In the genomic region with DNA sequence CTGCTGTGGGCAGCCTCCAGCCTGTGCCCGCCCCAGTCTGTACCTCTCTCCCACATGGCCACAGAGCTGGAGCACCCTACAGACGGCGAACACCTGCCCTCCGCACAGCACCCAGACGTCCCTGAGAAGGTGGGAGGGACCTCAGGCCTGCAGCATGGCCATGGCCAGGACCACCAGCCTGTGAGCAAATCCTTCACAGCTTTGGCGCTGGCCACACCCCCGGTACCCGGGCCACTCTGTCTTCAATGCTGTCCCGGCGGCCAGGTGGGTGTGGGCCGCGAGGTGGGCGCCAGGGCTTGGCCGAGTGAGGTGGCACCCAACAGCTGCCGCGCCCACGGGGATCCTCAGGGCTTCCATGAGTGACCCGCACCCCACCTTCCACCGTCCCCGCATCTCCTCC, we compare ENCODE assay signal across 14 cellular contexts. TPM values are rescaled to one million over a fixed set of nuclear protein-coding genes. Genes with fewer than 3 reads are reported as not detected.
DNase-seq lines count a peak whose midpoint lies in the region; ATAC-seq and TF ChIP-seq lines count a peak whose summit lies in the region.
"Had no signal": no experiment of that assay in that cellular context is flagged by ENCODE, and none has a peak within 500 bp of the region (broad histone marks: within the 10 kb centered on the region; RNA-seq: fewer than 3 reads in every experiment).

No MANE protein-coding gene starts in this region.

- ATAC-seq in body of pancreas: no peak
- ATAC-seq in stimulated activated memory B cell treated with anti-CD40 and anti-IgM and Interleukin-4, amounts not matched to agents 10 μg/mL and 1 μg/mL and 100 μg/mL, for 72 hours: no peak
- ATAC-seq: stimulated activated naive CD8-positive, alpha-beta T cell treated with anti-CD3 and anti-CD28 coated beads, Interleukin-15, amount 100 ng/mL, for 72 hours; T-cell had no signal

- intact Hi-C loops in body of pancreas (cut with DNase I): no loop called here
- intact Hi-C loops in tibial artery (cut with DNase I; ENCODE audit: low total_unique reads): no loop called here

- no peaks in the 10 kb centered on the region for H3K27me3 ChIP-seq in body of pancreas
- H3K27me3 ChIP-seq in mucosa of rectum (ENCODE audit: control insufficient read depth in 2 of 2, insufficient read depth in 2 of 2, low read length in 2 of 2): no peaks in the 10 kb centered on the region
- H3K27me3 ChIP-seq in tibial artery: no peaks in the 10 kb centered on the region
- H3K27me3 ChIP-seq: brain microvascular endothelial cell had no signal

- H3K4me1 Mint-ChIP-seq in stimulated activated memory B cell treated with anti-CD40 and anti-IgM and Interleukin-4, amounts not matched to agents 10 μg/mL and 1 μg/mL and 100 μg/mL, for 72 hours: peaks cover 44% of the 10 kb centered on the region

- 73 to 86% methylated on average over 4 to 20 of the region's 20 CpGs for WGBS in body of pancreas, 2 donors

- TF ChIP-seq CTCF in body of pancreas (IDR thresholded peaks at IDR 0.05) (no peak), tibial artery (IDR thresholded peaks at IDR 0.05) (no peak)

- H3K27ac Mint-ChIP-seq in stimulated activated memory B cell treated with anti-CD40 and anti-IgM and Interleukin-4, amounts not matched to agents 10 μg/mL and 1 μg/mL and 100 μg/mL, for 72 hours: no peak overlapping the region
- H3K27ac Mint-ChIP-seq: memory B cell, T-cell had no signal

- H3K4me3 ChIP-seq in body of pancreas (no peak overlapping the region), mucosa of rectum (ENCODE audit: low read length in 2 of 2) (peak overlapping the region in 1 of 2 donors; percentile 20), tibial artery (no peak overlapping the region)

- H3K4me1 ChIP-seq in body of pancreas: peaks cover 81% of the 10 kb centered on the region
- H3K4me1 ChIP-seq in mucosa of rectum (ENCODE audit: control insufficient read depth in 2 of 2, insufficient read depth in 2 of 2, low read length in 2 of 2): peaks cover 82 to 89% of the 10 kb centered on the region in 2 donors
- peaks cover 0 to 82% (median 59%) of the 10 kb centered on the region in 4 donors for H3K4me1 ChIP-seq in tibial artery

- H3K9me3 ChIP-seq in body of pancreas (no peaks in the 10 kb centered on the region), mucosa of rectum (ENCODE audit: control insufficient read depth in 2 of 2, low read length in 2 of 2) (no peaks in the 10 kb centered on the region), tibial artery (no peaks in the 10 kb centered on the region)

- H3K27me3 Mint-ChIP-seq in stimulated activated memory B cell treated with anti-CD40 and anti-IgM and Interleukin-4, amounts not matched to agents 10 μg/mL and 1 μg/mL and 100 μg/mL, for 72 hours: no peaks in the 10 kb centered on the region
- H3K27me3 Mint-ChIP-seq: activated naive CD4-positive, alpha-beta T cell treated with anti-CD3 and anti-CD28 coated beads, Interleukin-2, amount 10 ng/mL, durations not matched to agents 7 days and 5 days; IgD-negative memory B cell; memory B cell; stimulated activated naive CD8-positive, alpha-beta T cell treated with anti-CD3 and anti-CD28 coated beads, Interleukin-15, amount 100 ng/mL, for 72 hours; T-cell had no signal

- no peak for TF ChIP-seq POLR2A in body of pancreas (IDR thresholded peaks at IDR 0.05)

- H3K27ac ChIP-seq in body of pancreas: peak overlapping the region in 3 of 4 donors; percentile 54 to 84 (median 67)
- H3K27ac ChIP-seq in mucosa of rectum (ENCODE audit: low read depth in 2 of 2, low read length in 2 of 2): peak overlapping the region; percentile 89 to 94
- H3K27ac ChIP-seq in tibial artery: peak overlapping the region; percentile 52 to 74
- H3K27ac ChIP-seq: brain microvascular endothelial cell had no signal

- peak; percentile 43 for DNase-seq in NCI-H748 (lab: John Stamatoyannopoulos, UW; ENCODE audit: unreplicated experiment)
- no peak for DNase-seq in NCI-H748 treated with DMSO at 0.1 percent for 48 hours (lab: John Stamatoyannopoulos, UW)
- no peak for DNase-seq in body of pancreas
- DNase-seq in tibial artery: no peak
- DNase-seq in NCI-H2081 treated with DMSO at 0.1 percent for 48 hours (lab: John Stamatoyannopoulos, UW): no peak
- no peak for DNase-seq in COLO829 (ENCODE audit: low spot score)
- DNase-seq: activated naive CD4-positive, alpha-beta T cell treated with anti-CD3 and anti-CD28 coated beads, Interleukin-2, amount 10 ng/mL, durations not matched to agents 7 days and 5 days; brain microvascular endothelial cell; stimulated activated naive CD8-positive, alpha-beta T cell treated with anti-CD3 and anti-CD28 coated beads, Interleukin-15, amount 100 ng/mL, for 72 hours; T-cell had no signal

- H3K36me3 ChIP-seq in body of pancreas (replicated peaks in 1 of 2; ENCODE audit: insufficient read depth in 1 of 2, low read depth in 2 of 2) (no peaks in the 10 kb centered on the region), mucosa of rectum (ENCODE audit: control insufficient read depth in 2 of 2, insufficient read depth in 2 of 2, low read length in 2 of 2) (peaks cover 0 to 5% of the 10 kb centered on the region in 2 donors), tibial artery (peaks cover 7 to 18% (median 18%) of the 10 kb centered on the region in 3 donors)
- H3K36me3 ChIP-seq: brain microvascular endothelial cell had no signal

- H3K36me3 Mint-ChIP-seq in stimulated activated memory B cell treated with anti-CD40 and anti-IgM and Interleukin-4, amounts not matched to agents 10 μg/mL and 1 μg/mL and 100 μg/mL, for 72 hours: peaks cover 8% of the 10 kb centered on the region
- H3K36me3 Mint-ChIP-seq: IgD-negative memory B cell, memory B cell, T-cell had no signal

- no peaks in the 10 kb centered on the region for H3K9me3 Mint-ChIP-seq in stimulated activated memory B cell treated with anti-CD40 and anti-IgM and Interleukin-4, amounts not matched to agents 10 μg/mL and 1 μg/mL and 100 μg/mL, for 72 hours
- H3K9me3 Mint-ChIP-seq: activated naive CD4-positive, alpha-beta T cell treated with anti-CD3 and anti-CD28 coated beads, Interleukin-2, amount 10 ng/mL, durations not matched to agents 7 days and 5 days; IgD-negative memory B cell; memory B cell; stimulated activated naive CD8-positive, alpha-beta T cell treated with anti-CD3 and anti-CD28 coated beads, Interleukin-15, amount 100 ng/mL, for 72 hours; T-cell had no signal

- peak overlapping the region; percentile 68 to 72 for H3K9ac ChIP-seq in mucosa of rectum (ENCODE audit: low read depth in 1 of 2, low read length in 2 of 2)

- H3K4me3 Mint-ChIP-seq in stimulated activated memory B cell treated with anti-CD40 and anti-IgM and Interleukin-4, amounts not matched to agents 10 μg/mL and 1 μg/mL and 100 μg/mL, for 72 hours: no peak overlapping the region
- H3K4me3 Mint-ChIP-seq: activated naive CD4-positive, alpha-beta T cell treated with anti-CD3 and anti-CD28 coated beads, Interleukin-2, amount 10 ng/mL, durations not matched to agents 7 days and 5 days; memory B cell; stimulated activated naive CD8-positive, alpha-beta T cell treated with anti-CD3 and anti-CD28 coated beads, Interleukin-15, amount 100 ng/mL, for 72 hours; T-cell had no signal

RNA-seq across cellular contexts. Expression of gene NOTCH1, which starts 18.7 kb away (rescaled TPM):
- total RNA-seq in body of pancreas: 10 to 100 TPM; 29.6 to 65.3 TPM

RNA-seq across cellular contexts. Expression of gene SEC16A, which starts 44.3 kb away (rescaled TPM):
- 10 to 100 TPM; 35.3 to 75.8 TPM for total RNA-seq in body of pancreas
